21 cellular contexts compared by ENCODE assay signal in genomic region chr5:170135796-170136490, GRCh38. TPM values are rescaled to one million over a fixed set of nuclear protein-coding genes. Genes with fewer than 3 reads are reported as not detected.
DNase-seq lines count a peak whose midpoint lies in the region; ATAC-seq, FAIRE-seq and TF ChIP-seq lines count a peak whose summit lies in the region.
"Had no signal": no experiment of that assay in that cellular context is flagged by ENCODE, and none has a peak within 500 bp of the region (broad histone marks: within the 10 kb centered on the region; RNA-seq: fewer than 3 reads in every experiment).

No MANE protein-coding gene starts in this region.

- DNase-seq in Kasumi-1 (lab: John Stamatoyannopoulos, UW) (peak; percentile 7 to 11), RWPE2 (ENCODE audit: low spot score) (no peak), H1 (ENCODE audit: low read depth in 1 of 2, low spot score in 2 of 2) (peak in 1 of 2 experiments; percentile 31), renal cortical epithelial cell (ENCODE audit: low read depth) (peak; percentile 46), activated gamma-delta T cell treated with Interleukin-2 at 50 U/mL for 16 hours (no peak)
- no peak for DNase-seq in activated effector memory CD4-positive, alpha-beta T cell treated with anti-CD3 and anti-CD28 coated beads, Interleukin-2, amount 50 U/mL, for 16 hours
- DNase-seq in activated CD4-positive, alpha-beta T cell treated with anti-CD3 and anti-CD28 coated beads, Interleukin-2, amount 50 U/mL, for 4 hours: no peak
- DNase-seq: activated CD4-positive, alpha-beta T cell treated with anti-CD3 and anti-CD28 coated beads for 36 hours; activated naive CD8-positive, alpha-beta T cell treated with anti-CD3 and anti-CD28 coated beads, Interleukin-2, amount 10 ng/mL, durations not matched to agents 7 days and 5 days; DMS79; KG1; NCI-H1092; NCI-H1930; SHP77; small intestine; stimulated activated CD4-positive, alpha-beta T cell treated with anti-CD3 and anti-CD28 coated beads, Interleukin-2, amount 100 ng/mL, for 24 hours had no signal

- no peak overlapping the region for H3K14ac ChIP-seq in H1 (ENCODE audit: insufficient read length)

- H2BK12ac ChIP-seq in H1 (ENCODE audit: low read depth, low read length): no peak overlapping the region

- 0 out of 2 replicates have a peak overlapping the region, but pooled peaks have one; percentile 38 for H2AFZ ChIP-seq in H1 (ENCODE audit: low read length)

- no peak overlapping the region for H3K4ac ChIP-seq in H1 (replicated peaks; ENCODE audit: insufficient read length, low read depth, low read length)

- TF ChIP-seq POLR2A in H1 (IDR thresholded peaks at IDR 0.05; ENCODE audit: control extremely low read depth in 1 of 2, low read depth in 2 of 2, low read length in 2 of 2): no peak

- ATAC-seq in RWPE2 (ENCODE audit: low read depth): peak; percentile 77
- ATAC-seq: activated CD4-positive, alpha-beta T cell treated with anti-CD3 and anti-CD28 coated beads for 36 hours; gastroesophageal sphincter; stimulated activated memory B cell treated with anti-CD40 and anti-IgM and Interleukin-4, amounts not matched to agents 10 μg/mL and 1 μg/mL and 100 μg/mL, for 72 hours had no signal

- H3K4me3 ChIP-seq in RWPE2 (ENCODE audit: severe bottlenecking) (no peak overlapping the region), H1 (ENCODE audit: extremely low read depth in 1 of 4, insufficient read depth in 2 of 4, low read depth in 3 of 4, low read length in 4 of 4) (no peak overlapping the region)
- H3K4me3 ChIP-seq: gastroesophageal sphincter had no signal

- H3K4me2 ChIP-seq in H1 (ENCODE audit: insufficient read depth in 1 of 2, low read depth in 2 of 2, low read length in 2 of 2): no peak overlapping the region

- 93% methylated on average over 4 of the region's 4 CpGs; no CpG with 5 or more reads in 1 of the 2 experiments for WGBS in H1 (ENCODE audit: extremely low coverage in 1 of 2, insufficient coverage in 1 of 2, insufficient read length in 1 of 2, insufficient replicate concordance in 2 of 2, low coverage in 1 of 2, low lambda C conversion rate in 2 of 2, missing lambda C conversion rate in 1 of 2), 2 experiments

- H2BK15ac ChIP-seq in H1 (ENCODE audit: low read length): no peak overlapping the region

- H3K4me1 ChIP-seq in RWPE2 (ENCODE audit: insufficient read depth, poor library complexity, severe bottlenecking) (peaks cover 19% of the 10 kb centered on the region), H1 (replicated peaks in 1 of 4; ENCODE audit: control insufficient read depth in 3 of 4, insufficient read depth in 4 of 4, low read length in 3 of 4) (no peaks in the 10 kb centered on the region)
- H3K4me1 ChIP-seq: gastroesophageal sphincter had no signal

- TF ChIP-seq RAD21 in H1 (IDR thresholded peaks at IDR 0.05 in 1 of 2, conservative IDR thresholded peaks at IDR 0.05 in 1 of 2; ENCODE audit: low read depth in 2 of 2, low read length in 2 of 2): no peak

- no peak overlapping the region for H2BK20ac ChIP-seq in H1 (ENCODE audit: low read length)

- no peak overlapping the region for H2AK5ac ChIP-seq in H1 (ENCODE audit: low read depth, low read length)

- H3K23me2 ChIP-seq in H1 (ENCODE audit: low read depth, low read length): no peaks in the 10 kb centered on the region

- H3K36me3 ChIP-seq in RWPE2 (ENCODE audit: low read depth): no peaks in the 10 kb centered on the region
- H3K36me3 ChIP-seq in H1 (ENCODE audit: control insufficient read depth in 2 of 4, insufficient read depth in 4 of 4, low read length in 3 of 4): no peaks in the 10 kb centered on the region
- H3K36me3 ChIP-seq: gastroesophageal sphincter had no signal

- H4K5ac ChIP-seq in H1 (ENCODE audit: insufficient read length, low read depth, low read length): no peak overlapping the region

- H3K9me3 ChIP-seq in RWPE2 (ENCODE audit: severe bottlenecking): no peaks in the 10 kb centered on the region
- H3K9me3 ChIP-seq in H1 (ENCODE audit: insufficient read depth in 2 of 2, low read depth in 1 of 2, low read length in 1 of 2): no peaks in the 10 kb centered on the region

- H3K27me3 ChIP-seq in RWPE2 (ENCODE audit: insufficient read depth, poor library complexity, severe bottlenecking): no peaks in the 10 kb centered on the region
- H3K27me3 ChIP-seq in H1 (replicated peaks in 1 of 4; ENCODE audit: control insufficient read depth in 3 of 4, extremely low read depth in 1 of 4, insufficient read depth in 3 of 4, low read length in 3 of 4): no peaks in the 10 kb centered on the region

- no peak for FAIRE-seq in H1 (lab: Jason Lieb, UNC)
- FAIRE-seq: keratinocyte, small intestine had no signal

- no peaks in the 10 kb centered on the region for H3K79me2 ChIP-seq in H1 (ENCODE audit: control insufficient read depth in 1 of 2, insufficient read depth in 2 of 2, low read length in 2 of 2)

- H3K27ac ChIP-seq in RWPE2 (ENCODE audit: poor library complexity, severe bottlenecking) (peak overlapping the region; percentile 60), H1 (ENCODE audit: low read depth, low read length) (no peak overlapping the region)
- H3K27ac ChIP-seq: gastroesophageal sphincter had no signal

- no peaks in the 10 kb centered on the region for H3K79me1 ChIP-seq in H1 (ENCODE audit: low read depth, low read length)

- no peaks in the 10 kb centered on the region for H4K20me1 ChIP-seq in H1 (replicated peaks in 1 of 2; ENCODE audit: control insufficient read depth in 1 of 2, insufficient read depth in 2 of 2, low read length in 2 of 2)

- no peak overlapping the region for H3K56ac ChIP-seq in H1 (replicated peaks; ENCODE audit: insufficient read length, low read depth, low read length)

- H2BK120ac ChIP-seq in H1 (replicated peaks; ENCODE audit: low read depth, low read length): no peak overlapping the region

- no peak for TF ChIP-seq CTCF in RWPE2 (IDR thresholded peaks at IDR 0.05; ENCODE audit: poor library complexity, severe bottlenecking)
- TF ChIP-seq CTCF in H1 (IDR thresholded peaks at IDR 0.05; ENCODE audit: control extremely low read depth in 1 of 3, insufficient read depth in 1 of 3, low read depth in 1 of 3, low read length in 3 of 3): no peak

- H3K18ac ChIP-seq in H1 (ENCODE audit: extremely low read depth, low read length): no peak overlapping the region

- H4K8ac ChIP-seq in H1 (ENCODE audit: extremely low read depth, insufficient read depth, low read length): no peak overlapping the region

- no peak for TF ChIP-seq EP300 in H1 (IDR thresholded peaks at IDR 0.05; ENCODE audit: borderline replicate concordance in 1 of 2, low read depth in 2 of 2, low read length in 2 of 2)

- H3K23ac ChIP-seq in H1 (ENCODE audit: insufficient read length): no peak overlapping the region

- no peak overlapping the region for H2BK5ac ChIP-seq in H1 (ENCODE audit: low read depth, low read length)

- POLR2A ChIA-PET in H1 (lab: Charles Lee; ENCODE audit: partially characterized antibody): no interaction called here

- no peak overlapping the region for H3K9ac ChIP-seq in H1 (replicated peaks in 1 of 4; ENCODE audit: extremely low read depth in 1 of 4, low read depth in 3 of 4, low read length in 3 of 4)

- no peak overlapping the region for H4K91ac ChIP-seq in H1 (replicated peaks; ENCODE audit: insufficient read length, low read length)

- CTCF ChIA-PET in H1 (lab: Charles Lee; ENCODE audit: partially characterized antibody): no interaction called here

TF ChIP-seq in H1, 55 proteins besides CTCF, POLR2A, EP300 and RAD21:
- TF ChIP-seq SIRT6 (IDR thresholded peaks at IDR 0.05; ENCODE audit: low read length): no peak
- TF ChIP-seq BACH1 (IDR thresholded peaks at IDR 0.05; ENCODE audit: low read length): no peak
- TF ChIP-seq GABPA (IDR thresholded peaks at IDR 0.05; ENCODE audit: borderline replicate concordance, insufficient read depth, low read length): no peak
- no peak for TF ChIP-seq CBX5 (IDR thresholded peaks at IDR 0.05; ENCODE audit: low read depth, low read length)
- no peak for TF ChIP-seq TAF7 (optimal IDR thresholded peaks at IDR 0.05; ENCODE audit: borderline replicate concordance, low read depth, low read length)
- TF ChIP-seq CREB1 (IDR thresholded peaks at IDR 0.05): no peak
- no peak for TF ChIP-seq BRCA1 (IDR thresholded peaks at IDR 0.05; ENCODE audit: low read depth, low read length)
TF ChIP-seq in H1: peak in this region for 0.

RNA-seq across cellular contexts. Expression of gene FOXI1, which starts 30.2 kb away (rescaled TPM):
- total RNA-seq in H1 (2021; fragmentation: NEBNext Ultra II Directional; extraction: Animal tissue kit (Norgen Biotek cat#: 25700)): not detected in 2 replicates
- not detected in 2 replicates for polyA plus RNA-seq in H1 (2011; rRNA removed)
- polyA plus RNA-seq in H1 (2011; cell fraction: cytosol; rRNA removed): not detected
- polyA plus RNA-seq in H1 (2011; cell fraction: nucleus; rRNA removed): not detected
- polyA plus RNA-seq in H1 (2012, experiment 1 of 2): not detected in 4 replicates
- not detected for polyA plus RNA-seq in H1 (2012, experiment 2 of 2)
- not detected for polyA plus RNA-seq in H1 (2013, experiment 1 of 2)
- not detected for polyA plus RNA-seq in H1 (2013, experiment 2 of 2)
- polyA minus RNA-seq in H1 (2011; rRNA and poly(A)+ RNA removed): not detected in 2 replicates
- not detected for polyA minus RNA-seq in H1 (2011; cell fraction: cytosol; rRNA and poly(A)+ RNA removed)
- not detected for polyA minus RNA-seq in H1 (2011; cell fraction: nucleus; rRNA and poly(A)+ RNA removed)
- not detected in 2 replicates for total RNA-seq in renal cortical epithelial cell
- total RNA-seq: activated CD4-positive, alpha-beta T cell treated with anti-CD3 and anti-CD28 coated beads for 36 hours; activated naive CD8-positive, alpha-beta T cell treated with anti-CD3 and anti-CD28 coated beads, Interleukin-2, amount 10 ng/mL, durations not matched to agents 7 days and 5 days; gastroesophageal sphincter; pulmonary artery endothelial cell; T-helper 1 cell treated with Interleukin-12 subunit alpha and Interleukin-12 subunit beta and Interleukin-4 antibody, amounts not matched to agents 30 ng/mL and 1 ng/mL, for 36 hours had no signal
- polyA plus RNA-seq: keratinocyte had no signal

Comparison
In these comparisons a context has a peak if more than half of its experiments do, and no peak if none do; other contexts are left out.
1. DNase-seq: peak in Kasumi-1 (2 of 2) and renal cortical epithelial cell (single experiment); none in RWPE2 (single experiment), activated effector memory CD4-positive, alpha-beta T cell treated with anti-CD3 and anti-CD28 coated beads, Interleukin-2, amount 50 U/mL, for 16 hours (single experiment), activated CD4-positive, alpha-beta T cell treated with anti-CD3 and anti-CD28 coated beads, Interleukin-2, amount 50 U/mL, for 4 hours (0 of 2) and activated gamma-delta T cell treated with Interleukin-2 at 50 U/mL for 16 hours (single experiment).